ENCODE assay signal across 17 cellular contexts in the genomic region with DNA sequence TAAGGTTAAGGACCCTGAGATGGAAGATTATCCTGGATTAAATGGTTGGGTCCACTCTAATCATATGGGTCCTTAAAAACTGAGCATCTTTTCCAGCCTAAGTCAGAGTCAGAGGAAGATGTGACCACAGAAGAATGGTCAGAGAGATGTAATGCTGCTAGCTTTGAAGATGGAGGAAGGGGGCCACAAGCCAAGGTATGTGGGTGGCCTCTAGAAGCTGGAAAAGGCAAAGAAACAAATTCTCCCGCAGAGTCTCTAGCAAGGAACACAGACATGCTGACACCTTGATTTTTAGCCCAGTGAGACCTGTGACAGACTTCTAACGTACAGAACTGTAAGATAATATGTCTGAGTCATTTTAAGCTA. TPM values are rescaled to one million over a fixed set of nuclear protein-coding genes. Genes with fewer than 3 reads are reported as not detected.
DNase-seq lines count a peak whose midpoint lies in the region; ATAC-seq and TF ChIP-seq lines count a peak whose summit lies in the region.
"Had no signal": no experiment of that assay in that cellular context is flagged by ENCODE, and none has a peak within 500 bp of the region (broad histone marks: within the 10 kb centered on the region; RNA-seq: fewer than 3 reads in every experiment).

No MANE protein-coding gene starts in this region.

- H3K27me3 ChIP-seq in PC-9 (ENCODE audit: insufficient read depth, low read depth) (no peaks in the 10 kb centered on the region), spleen (replicated peaks in 1 of 7) (no peaks in the 10 kb centered on the region)
- H3K27me3 ChIP-seq: SJSA1, suprapubic skin had no signal

- H3K4me2 ChIP-seq in PC-9: peak overlapping the region; percentile 90

- WGBS in spleen, 5 donors: 72 to 94% (median 87%) methylated on average over 2 of the region's 2 CpGs

- intact Hi-C loops in activated naive CD4-positive, alpha-beta T cell treated with anti-CD3 and anti-CD28 coated beads for 36 hours (cut with micrococcal nuclease): loop anchor here (5.0 to 10.0 kb wide), 3 partner anchors 555 to 1052 kb away; partner anchors contain the start of genes CPEB3, MARCHF5, MYOF and TNKS2
- intact Hi-C loops in PC-9 (cut with micrococcal nuclease; ENCODE audit: unreplicated experiment): no loop called here
- intact Hi-C loops in spleen (cut with DNase I; ENCODE audit: low total_unique reads): no loop called here
- intact Hi-C loops in mucosa of descending colon (cut with DNase I, micrococcal nuclease): no loop called here

- TF ChIP-seq CTCF in PC-9 (conservative IDR thresholded peaks at IDR 0.05): no peak
- no peak for TF ChIP-seq CTCF in mesothelial cell of epicardium (IDR thresholded peaks at IDR 0.05; ENCODE audit: unreplicated experiment)
- TF ChIP-seq CTCF in spleen (IDR thresholded peaks at IDR 0.05 in 8 of 11, conservative IDR thresholded peaks at IDR 0.05 in 3 of 11): no peak
- no peak for TF ChIP-seq CTCF in mucosa of descending colon (IDR thresholded peaks at IDR 0.05)

- POLR2A ChIA-PET in PC-9 (lab: Charles Lee; ENCODE audit: unreplicated experiment) (no interaction called here), HEK293T (lab: Yijun Ruan, JAX) (interaction anchor here (0.8 kb wide), 1 partner anchor 156 kb away, joined by 3 read pairs; no protein-coding TSS in a partner anchor)

- no peak for DNase-seq in activated naive CD4-positive, alpha-beta T cell treated with anti-CD3 and anti-CD28 coated beads for 36 hours
- DNase-seq in PC-9: no peak
- DNase-seq in mesothelial cell of epicardium (ENCODE audit: low spot score in 2 of 2, unreplicated experiment in 2 of 2): no peak
- no peak for DNase-seq in spleen
- no peak for DNase-seq in HEK293T (ENCODE audit: extremely low spot score)
- DNase-seq in mucosa of descending colon: no peak
- DNase-seq: activated CD4-positive, alpha-beta T cell treated with anti-CD3 and anti-CD28 coated beads, Interleukin-2, amount 50 U/mL, for 1 hour; activated T-cell treated with anti-CD3 and anti-CD28 coated beads, Interleukin-2, amount 50 U/mL, for 72 hours; cerebellar nuclear complex; effector memory CD8-positive, alpha-beta T cell; hippocampal formation; NCI-H524 treated with DMSO at 0.1 percent for 48 hours; stimulated activated CD4-positive, alpha-beta T cell treated with anti-CD3 and anti-CD28 coated beads, Interleukin-4, amount 100 ng/mL, for 1 hour had no signal

- peak overlapping the region; percentile 88 for H3K4me3 Mint-ChIP-seq in activated naive CD4-positive, alpha-beta T cell treated with anti-CD3 and anti-CD28 coated beads, Interleukin-2, amount 50 U/mL, for 24 hours
- H3K4me3 Mint-ChIP-seq in activated naive CD4-positive, alpha-beta T cell treated with anti-CD3 and anti-CD28 coated beads for 36 hours: no peak overlapping the region
- H3K4me3 Mint-ChIP-seq in mesothelial cell of epicardium: peak overlapping the region; percentile 87

- H4K20me1 ChIP-seq in PC-9 (ENCODE audit: insufficient read depth): no peaks in the 10 kb centered on the region

- CTCF ChIA-PET in activated naive CD4-positive, alpha-beta T cell treated with anti-CD3 and anti-CD28 coated beads for 36 hours (lab: Charles Lee): interaction anchor here (0.6 to 3.6 kb wide), 6 partner anchors 9 to 252 kb away, joined by 3 to 24 read pairs (median 4); no protein-coding TSS in a partner anchor
- CTCF ChIA-PET in PC-9 (lab: Charles Lee) (no interaction called here), HEK293T (lab: Yijun Ruan, JAX) (interaction anchor here (0.6 to 0.7 kb wide), 2 partner anchors 123 to 256 kb away, joined by 3 read pairs; no protein-coding TSS in a partner anchor)

- H3K9me2 ChIP-seq in PC-9 (ENCODE audit: insufficient read depth): no peaks in the 10 kb centered on the region

- peaks cover 42% of the 10 kb centered on the region for H3K4me1 Mint-ChIP-seq in activated naive CD4-positive, alpha-beta T cell treated with anti-CD3 and anti-CD28 coated beads, Interleukin-2, amount 50 U/mL, for 24 hours
- peaks cover 26% of the 10 kb centered on the region for H3K4me1 Mint-ChIP-seq in activated naive CD4-positive, alpha-beta T cell treated with anti-CD3 and anti-CD28 coated beads for 36 hours (ENCODE audit: low read depth)
- H3K4me1 Mint-ChIP-seq in mesothelial cell of epicardium: peaks cover 24% of the 10 kb centered on the region

- H3K4me3 ChIP-seq in PC-9 (no peak overlapping the region; the same call in 1 of the 2 replicates), spleen (peak overlapping the region in 1 of 8 donors; percentile 13), mucosa of descending colon (no peak overlapping the region)
- H3K4me3 ChIP-seq: SJSA1, suprapubic skin had no signal

- peaks cover 19% of the 10 kb centered on the region; the same call in 1 of the 2 replicates for H3F3A ChIP-seq in PC-9 (ENCODE audit: insufficient read depth, low read depth)

- H3K36me3 ChIP-seq in PC-9 (ENCODE audit: low read depth): no peaks in the 10 kb centered on the region
- H3K36me3 ChIP-seq in spleen: no peaks in the 10 kb centered on the region
- H3K36me3 ChIP-seq in mucosa of descending colon (ENCODE audit: low read depth): no peaks in the 10 kb centered on the region
- H3K36me3 ChIP-seq: suprapubic skin had no signal

- peaks cover 2% of the 10 kb centered on the region for H3K36me3 Mint-ChIP-seq in activated naive CD4-positive, alpha-beta T cell treated with anti-CD3 and anti-CD28 coated beads, Interleukin-2, amount 50 U/mL, for 24 hours
- H3K36me3 Mint-ChIP-seq in activated naive CD4-positive, alpha-beta T cell treated with anti-CD3 and anti-CD28 coated beads for 36 hours (ENCODE audit: low read depth): peaks cover 2% of the 10 kb centered on the region
- no peaks in the 10 kb centered on the region for H3K36me3 Mint-ChIP-seq in mesothelial cell of epicardium

- no peak for ATAC-seq in GM18511 (IDR thresholded peaks at IDR 0.05; ENCODE audit: unreplicated experiment)
- ATAC-seq in mucosa of descending colon: no peak
- ATAC-seq: effector memory CD8-positive, alpha-beta T cell had no signal

- peak overlapping the region; percentile 59; the same call in 1 of the 2 replicates for H3K27ac ChIP-seq in PC-9
- peak overlapping the region in 7 of 8 donors; percentile 92 to 99 (median 95) for H3K27ac ChIP-seq in spleen
- H3K27ac ChIP-seq: SJSA1, suprapubic skin had no signal

- H3K9me3 ChIP-seq in PC-9 (ENCODE audit: insufficient read depth, low read depth) (no peaks in the 10 kb centered on the region), spleen (no peaks in the 10 kb centered on the region), mucosa of descending colon (no peaks in the 10 kb centered on the region)
- H3K9me3 ChIP-seq: suprapubic skin had no signal

- H3K9me3 Mint-ChIP-seq in activated naive CD4-positive, alpha-beta T cell treated with anti-CD3 and anti-CD28 coated beads, Interleukin-2, amount 50 U/mL, for 24 hours: no peaks in the 10 kb centered on the region
- no peaks in the 10 kb centered on the region for H3K9me3 Mint-ChIP-seq in activated naive CD4-positive, alpha-beta T cell treated with anti-CD3 and anti-CD28 coated beads for 36 hours
- no peaks in the 10 kb centered on the region for H3K9me3 Mint-ChIP-seq in mesothelial cell of epicardium
- H3K9me3 Mint-ChIP-seq: activated T-cell treated with anti-CD3 and anti-CD28 coated beads, Interleukin-2, amount 50 U/mL, for 72 hours; effector memory CD8-positive, alpha-beta T cell had no signal

- peaks cover 10% of the 10 kb centered on the region; the same call in 1 of the 2 replicates for H3K79me2 ChIP-seq in PC-9 (ENCODE audit: low read depth)

- peak overlapping the region; percentile 86; the same call in 1 of the 2 replicates for H2AFZ ChIP-seq in PC-9

- no peak overlapping the region for H3K27ac Mint-ChIP-seq in activated naive CD4-positive, alpha-beta T cell treated with anti-CD3 and anti-CD28 coated beads, Interleukin-2, amount 50 U/mL, for 24 hours
- H3K27ac Mint-ChIP-seq in activated naive CD4-positive, alpha-beta T cell treated with anti-CD3 and anti-CD28 coated beads for 36 hours: no peak overlapping the region
- no peak overlapping the region for H3K27ac Mint-ChIP-seq in mesothelial cell of epicardium
- H3K27ac Mint-ChIP-seq: activated T-cell treated with anti-CD3 and anti-CD28 coated beads, Interleukin-2, amount 50 U/mL, for 72 hours had no signal

- BruUV-seq in PC-9 (replicated peaks; lab: Mats Ljungman, UMichigan): no TSS peak

- H3K4me1 ChIP-seq in PC-9 (replicated peaks; ENCODE audit: insufficient read depth) (peaks cover 19% of the 10 kb centered on the region), spleen (peaks cover 15 to 76% (median 47%) of the 10 kb centered on the region in 6 donors), mucosa of descending colon (ENCODE audit: low read depth) (peaks cover 15% of the 10 kb centered on the region)

- TF ChIP-seq POLR2A in spleen (IDR thresholded peaks at IDR 0.05): no peak

- H3K27me3 Mint-ChIP-seq in activated naive CD4-positive, alpha-beta T cell treated with anti-CD3 and anti-CD28 coated beads, Interleukin-2, amount 50 U/mL, for 24 hours: no peaks in the 10 kb centered on the region
- H3K27me3 Mint-ChIP-seq in activated naive CD4-positive, alpha-beta T cell treated with anti-CD3 and anti-CD28 coated beads for 36 hours (ENCODE audit: low read depth): no peaks in the 10 kb centered on the region
- no peaks in the 10 kb centered on the region for H3K27me3 Mint-ChIP-seq in mesothelial cell of epicardium (ENCODE audit: low read depth)

TF ChIP-seq in HEK293T, 16 proteins besides CTCF, POLR2A, EP300 and RAD21:
- TF ChIP-seq FOXK2 (IDR thresholded peaks at IDR 0.05) (no peak), BHLHE40 (IDR thresholded peaks at IDR 0.05; ENCODE audit: borderline replicate concordance) (no peak), ELF4 (IDR thresholded peaks at IDR 0.05) (no peak), L3MBTL2 (conservative IDR thresholded peaks at IDR 0.05) (no peak), SUZ12 (IDR thresholded peaks at IDR 0.05) (no peak), NFRKB (IDR thresholded peaks at IDR 0.05) (no peak)
- TF ChIP-seq, protein P1, sequence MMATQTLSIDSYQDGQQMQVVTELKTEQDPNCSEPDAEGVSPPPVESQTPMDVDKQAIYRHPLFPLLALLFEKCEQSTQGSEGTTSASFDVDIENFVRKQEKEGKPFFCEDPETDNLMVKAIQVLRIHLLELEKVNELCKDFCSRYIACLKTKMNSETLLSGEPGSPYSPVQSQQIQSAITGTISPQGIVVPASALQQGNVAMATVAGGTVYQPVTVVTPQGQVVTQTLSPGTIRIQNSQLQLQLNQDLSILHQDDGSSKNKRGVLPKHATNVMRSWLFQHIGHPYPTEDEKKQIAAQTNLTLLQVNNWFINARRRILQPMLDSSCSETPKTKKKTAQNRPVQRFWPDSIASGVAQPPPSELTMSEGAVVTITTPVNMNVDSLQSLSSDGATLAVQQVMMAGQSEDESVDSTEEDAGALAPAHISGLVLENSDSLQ (IDR thresholded peaks at IDR 0.05): no peak
TF ChIP-seq in HEK293T: peak in this region for 0.

RNA-seq across cellular contexts. Expression of gene EXOC6, which starts 1.5 kb away (rescaled TPM):
- 1 to 10 TPM; 7.6 to 9.3 TPM for total RNA-seq in activated naive CD4-positive, alpha-beta T cell treated with anti-CD3 and anti-CD28 coated beads for 36 hours
- total RNA-seq in PC-9 (2021) (9.3 and 12.5 TPM in 2 replicates), mesothelial cell of epicardium (11.3 to 12.1 TPM (median 11.6 TPM) in 3 replicates), spleen (10 to 100 TPM; 19.3 to 40.0 (median 31.5) TPM), mucosa of descending colon (10 to 100 TPM; 12.7 to 13.9 (median 13.1) TPM)
- 10 to 100 TPM in 1 of 3 donors, 1 to 10 TPM in 2; 7.0 to 10.8 (median 8.8) TPM for polyA plus RNA-seq in spleen
